In the genomic region with DNA sequence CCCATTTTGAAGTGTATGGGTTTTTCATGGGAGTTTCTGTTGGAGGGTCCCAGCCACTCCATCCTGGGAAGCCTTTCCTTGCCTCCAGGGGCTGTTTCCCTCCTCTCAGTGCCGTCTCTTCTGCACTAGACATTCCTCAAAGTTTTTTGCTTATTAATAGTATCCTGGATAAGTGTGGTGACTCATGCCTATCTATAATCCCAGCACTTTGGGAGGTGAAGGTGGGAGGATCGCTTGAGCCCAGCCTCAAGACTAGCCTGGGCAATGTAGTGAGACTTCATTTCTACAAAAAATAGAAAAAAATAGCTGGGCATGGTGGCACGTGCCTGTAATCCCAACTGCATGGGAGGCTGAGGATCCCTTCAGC, we compare ENCODE assay signal across 13 cellular contexts. TPM values are rescaled to one million over a fixed set of nuclear protein-coding genes. Genes with fewer than 3 reads are reported as not detected.
A peak's percentile ranks its signal among the peaks of the same experiment; 100 is the strongest.
DNase-seq lines count a peak whose midpoint lies in the region; TF ChIP-seq lines count a peak whose summit lies in the region.
"Had no signal": no experiment of that assay in that cellular context is flagged by ENCODE, and none has a peak within 500 bp of the region (broad histone marks: within the 10 kb centered on the region; RNA-seq: fewer than 3 reads in every experiment).

No MANE protein-coding gene starts in this region.

- H3K27me3 ChIP-seq in mammary epithelial cell (ENCODE audit: insufficient read depth, low read length) (peaks cover 3% of the 10 kb centered on the region), suprapubic skin (no peaks in the 10 kb centered on the region)

- peak overlapping the region; percentile 34 for H3K4me2 ChIP-seq in mammary epithelial cell (ENCODE audit: insufficient read depth, low read depth, low read length)

- H4K20me1 ChIP-seq in mammary epithelial cell (ENCODE audit: insufficient read depth, low read length): no peaks in the 10 kb centered on the region

- H3K9me3 ChIP-seq in mammary epithelial cell (replicated peaks; ENCODE audit: insufficient read depth, low read length): no peaks in the 10 kb centered on the region
- H3K9me3 ChIP-seq in suprapubic skin: no peaks in the 10 kb centered on the region

- H3K4me3 ChIP-seq in mammary epithelial cell (replicated peaks in 1 of 3; ENCODE audit: insufficient read depth in 1 of 3, low read depth in 2 of 3, low read length in 3 of 3): no peak overlapping the region
- no peak overlapping the region for H3K4me3 ChIP-seq in suprapubic skin

- H3K79me2 ChIP-seq in mammary epithelial cell (ENCODE audit: insufficient read depth, low read length): no peaks in the 10 kb centered on the region

- CTCF ChIA-PET in mammary epithelial cell (lab: Charles Lee; ENCODE audit: low non-redundant PET): no interaction called here

- no peak for TF ChIP-seq EP300 in suprapubic skin (IDR thresholded peaks at IDR 0.05)

- H3K9ac ChIP-seq in mammary epithelial cell (ENCODE audit: insufficient read depth, low read length): no peak overlapping the region

- H3K27ac ChIP-seq in mammary epithelial cell (ENCODE audit: insufficient read depth, low read depth, low read length) (no peak overlapping the region), suprapubic skin (peak overlapping the region; percentile 56)

- H3K4me1 ChIP-seq in mammary epithelial cell (ENCODE audit: insufficient read depth, low read length) (peaks cover 17% of the 10 kb centered on the region), suprapubic skin (peaks cover 11% of the 10 kb centered on the region)

- TF ChIP-seq CTCF in mammary epithelial cell (conservative IDR thresholded peaks at IDR 0.05 in 1 of 2, IDR thresholded peaks at IDR 0.05 in 1 of 2; ENCODE audit: extremely low read depth in 1 of 2, insufficient read depth in 1 of 2, low read depth in 1 of 2, low read length in 2 of 2): no peak
- TF ChIP-seq CTCF in suprapubic skin (IDR thresholded peaks at IDR 0.05): no peak

- no peaks in the 10 kb centered on the region for H3K36me3 ChIP-seq in mammary epithelial cell (ENCODE audit: insufficient read depth, low read length)
- no peaks in the 10 kb centered on the region for H3K36me3 ChIP-seq in suprapubic skin

- peak overlapping the region; percentile 24 for H2AFZ ChIP-seq in mammary epithelial cell (ENCODE audit: low read depth, low read length)

- BruUV-seq in mammary epithelial cell (replicated peaks; lab: Mats Ljungman, UMichigan): no TSS peak

- intact Hi-C loops in mammary epithelial cell (cut with micrococcal nuclease): no loop called here

- 6% methylated on average over 3 of the region's 3 CpGs for WGBS in mammary epithelial cell (ENCODE audit: low coverage, missing lambda C conversion rate)
- WGBS in suprapubic skin: 53% methylated on average over 3 of the region's 3 CpGs

- TF ChIP-seq POLR2A in suprapubic skin (IDR thresholded peaks at IDR 0.05): no peak

- dilution Hi-C loops in mammary epithelial cell (cut with HindIII; ENCODE audit: low sequenced_read_pairs): no loop called here

- in situ Hi-C loops in mammary epithelial cell (cut with MboI; ENCODE audit: low sequenced_read_pairs in 2 of 2): no loop called here

- DNase-seq in HS-5 (ENCODE audit: low read depth) (peak; percentile 29), mammary epithelial cell (peak; percentile 52), hepatic stellate cell (ENCODE audit: low spot score) (peak; percentile 28), suprapubic skin (ENCODE audit: low spot score in 2 of 2) (no peak), AG08395 (ENCODE audit: low spot score) (no peak), inferior parietal cortex (ENCODE audit: extremely low spot score) (no peak)
- no peak for DNase-seq in stimulated activated CD4-positive, alpha-beta T cell treated with anti-CD3 and anti-CD28 coated beads, Interleukin-1b, Interleukin-23, amount 100 ng/mL, for 48 hours
- no peak for DNase-seq in activated CD8-positive, alpha-beta memory T cell treated with anti-CD3 and anti-CD28 coated beads, Interleukin-2, amount 50 U/mL, for 48 hours
- DNase-seq: activated CD4-positive, alpha-beta memory T cell treated with anti-CD3 and anti-CD28 coated beads for 36 hours; DMS153; H7; naive thymus-derived CD4-positive, alpha-beta T cell; NCI-H1930 had no signal

RNA-seq across cellular contexts. Expression of a gene that starts 43.1 kb away (rescaled TPM):
- total RNA-seq in mammary epithelial cell (under 1 TPM; 0.83 to 0.94 TPM), suprapubic skin (10 to 100 TPM; 14.8 to 86.7 (median 21.4) TPM)
- 0.39 TPM for polyA plus RNA-seq in mammary epithelial cell
- not detected for polyA minus RNA-seq in mammary epithelial cell

Comparison
In these comparisons a context has a peak if more than half of its experiments do, and no peak if none do; other contexts are left out.
1. DNase-seq: peak in HS-5 (single experiment), mammary epithelial cell (single experiment) and hepatic stellate cell (single experiment); none in suprapubic skin (0 of 2), stimulated activated CD4-positive, alpha-beta T cell treated with anti-CD3 and anti-CD28 coated beads, Interleukin-1b, Interleukin-23, amount 100 ng/mL, for 48 hours (single experiment), AG08395 (single experiment), activated CD8-positive, alpha-beta memory T cell treated with anti-CD3 and anti-CD28 coated beads, Interleukin-2, amount 50 U/mL, for 48 hours (single experiment) and inferior parietal cortex (single experiment).
2. RNA of a gene that starts 43.1 kb away (total RNA-seq): 14.8 to 86.7 TPM in suprapubic skin; 0.83 to 0.94 TPM in mammary epithelial cell; every median in the first group is over 4 times any median in the second.